ENCODE assay signal across 34 cellular contexts in genomic region chr2:62797107-62797506, GRCh38.
A peak's percentile ranks its signal among the peaks of the same experiment; 100 is the strongest.
DNase-seq lines count a peak whose midpoint lies in the region; ATAC-seq, FAIRE-seq and TF ChIP-seq lines count a peak whose summit lies in the region.
"Had no signal": no experiment of that assay in that cellular context is flagged by ENCODE, and none has a peak within 500 bp of the region (broad histone marks: within the 10 kb centered on the region; RNA-seq: fewer than 3 reads in every experiment).

No MANE protein-coding gene starts in this region.

- BruUV-seq in HepG2 (replicated peaks; lab: Mats Ljungman, UMichigan): no TSS peak

- intact Hi-C loops in HepG2 (cut with micrococcal nuclease; ENCODE audit: unreplicated experiment) (no loop called here), right lobe of liver (cut with DNase I) (no loop called here)

- DNase-seq in HepG2 (ENCODE audit: low spot score) (no peak), right lobe of liver (no peak), DND-41 (no peak), progenitor cell of endocrine pancreas (ENCODE audit: low spot score, unreplicated experiment) (no peak)
- DNase-seq in stimulated activated naive CD8-positive, alpha-beta T cell treated with anti-CD3 and anti-CD28 coated beads, Interleukin-15, Interleukin-2, amounts not matched to agents 100 U/mL and 50 U/mL, for 24 hours: no peak
- DNase-seq: 8988T; ACHN; AML-193; BE2C; C1 segment of cervical spinal cord; Caco-2; Calu3; CD4-positive, alpha-beta memory T cell; CD4-positive, alpha-beta T cell; CD4-positive, CD25-positive, alpha-beta regulatory T cell; CD8-positive, alpha-beta memory T cell; CD8-positive, alpha-beta T cell; COR-L47; DMS 273 treated with DMSO at 0.1 percent for 48 hours; DMS153; DMS53; DMS79; DMS79 treated with DMSO at 0.1 percent for 48 hours; EL had no signal

- H3K36me3 ChIP-seq in HepG2 (replicated peaks in 1 of 2; ENCODE audit: control insufficient read depth in 1 of 2, insufficient read depth in 2 of 2, low read length in 2 of 2) (peaks cover 8 to 24% of the 10 kb centered on the region in 2 experiments), right lobe of liver (no peaks in the 10 kb centered on the region), DND-41 (ENCODE audit: insufficient read depth, low read length) (no peaks in the 10 kb centered on the region)
- H3K36me3 ChIP-seq: BE2C; BLaER1; BLaER1 treated with 17β-estradiol and CSF1 and Interleukin-3, amounts not matched to agents 10 nM and 100 nM had no signal

- H3K9ac ChIP-seq in HepG2 (ENCODE audit: insufficient read depth, low read depth, low read length) (no peak overlapping the region), DND-41 (ENCODE audit: low read depth, low read length) (no peak overlapping the region)
- H3K9ac ChIP-seq: BLaER1; BLaER1 treated with 17β-estradiol and CSF1 and Interleukin-3, amounts not matched to agents 10 nM and 100 nM had no signal

- peak overlapping the region; percentile 17 for H3K27ac Mint-ChIP-seq in progenitor cell of endocrine pancreas
- H3K27ac Mint-ChIP-seq: B cell; CD14-positive monocyte; CD4-positive, alpha-beta T cell; CD8-positive, alpha-beta T cell had no signal

- H3K4me1 ChIP-seq in HepG2 (ENCODE audit: insufficient read depth, low read length) (peaks cover 34% of the 10 kb centered on the region), right lobe of liver (peaks cover 0 to 29% (median 5%) of the 10 kb centered on the region in 4 donors), DND-41 (ENCODE audit: insufficient read depth, low read length) (peaks cover 29% of the 10 kb centered on the region)
- H3K4me1 ChIP-seq: BE2C, Caco-2 had no signal

- POLR2A ChIA-PET in HepG2 (lab: Yijun Ruan, JAX): no interaction called here

- no peak overlapping the region for H3K4me2 ChIP-seq in HepG2 (ENCODE audit: low read depth, low read length)
- no peak overlapping the region for H3K4me2 ChIP-seq in DND-41 (ENCODE audit: insufficient read depth, low read length)
- H3K4me2 ChIP-seq: A549; BLaER1; BLaER1 treated with 17β-estradiol and CSF1 and Interleukin-3, amounts not matched to agents 10 nM and 100 nM had no signal

- FAIRE-seq in HepG2 (lab: Jason Lieb, UNC): no peak
- FAIRE-seq: A204.1, A549, D721Med had no signal

- no peaks in the 10 kb centered on the region for H3K27me3 Mint-ChIP-seq in progenitor cell of endocrine pancreas
- H3K27me3 Mint-ChIP-seq: B cell; CD4-positive, alpha-beta memory T cell; CD4-positive, alpha-beta T cell; CD4-positive, CD25-positive, alpha-beta regulatory T cell; CD8-positive, alpha-beta memory T cell had no signal

- TF ChIP-seq CTCF in HepG2 (CRISPR knock-in tag; IDR thresholded peaks at IDR 0.05): no peak
- TF ChIP-seq CTCF in right lobe of liver (IDR thresholded peaks at IDR 0.05): no peak
- TF ChIP-seq CTCF in DND-41 (IDR thresholded peaks at IDR 0.05; ENCODE audit: borderline replicate concordance, extremely low read depth, low read length, poor library complexity, severe bottlenecking): no peak
- TF ChIP-seq CTCF in progenitor cell of endocrine pancreas (IDR thresholded peaks at IDR 0.05; ENCODE audit: unreplicated experiment): no peak

- ATAC-seq in HepG2 (no peak), right lobe of liver (no peak), DND-41 (ENCODE audit: insufficient read depth, low read depth) (no peak), HG02973 (IDR thresholded peaks at IDR 0.05; ENCODE audit: unreplicated experiment) (no peak)
- ATAC-seq in stimulated activated naive CD8-positive, alpha-beta T cell treated with anti-CD3 and anti-CD28 coated beads, Interleukin-15, Interleukin-2, amounts not matched to agents 100 U/mL and 50 U/mL, for 24 hours: no peak
- ATAC-seq: A549; CD8-positive, alpha-beta T cell had no signal

- TF ChIP-seq POLR2A in HepG2 (IDR thresholded peaks at IDR 0.05; ENCODE audit: insufficient read depth in 1 of 2, low read depth in 2 of 2, low read length in 2 of 2) (no peak), right lobe of liver (IDR thresholded peaks at IDR 0.05) (no peak)

- no peak overlapping the region for H3K4me3 Mint-ChIP-seq in progenitor cell of endocrine pancreas (ENCODE audit: low read depth)
- H3K4me3 Mint-ChIP-seq: B cell; CD14-positive monocyte; CD4-positive, alpha-beta memory T cell; CD4-positive, alpha-beta T cell; CD4-positive, CD25-positive, alpha-beta regulatory T cell; CD8-positive, alpha-beta memory T cell; CD8-positive, alpha-beta T cell had no signal

- H3K4me1 Mint-ChIP-seq in progenitor cell of endocrine pancreas (ENCODE audit: low read depth): peaks cover 29% of the 10 kb centered on the region

- peaks cover 82% of the 10 kb centered on the region for H3K79me2 ChIP-seq in HepG2 (ENCODE audit: insufficient read depth, low read length)
- H3K79me2 ChIP-seq in DND-41 (ENCODE audit: insufficient read depth, low read length): peaks cover 14% of the 10 kb centered on the region

- no peak overlapping the region for H2AFZ ChIP-seq in HepG2 (ENCODE audit: low read length)
- no peak overlapping the region for H2AFZ ChIP-seq in DND-41 (ENCODE audit: low read depth, low read length)

- H3K36me3 Mint-ChIP-seq in progenitor cell of endocrine pancreas (ENCODE audit: insufficient read depth): no peaks in the 10 kb centered on the region
- H3K36me3 Mint-ChIP-seq: CD14-positive monocyte; CD8-positive, alpha-beta T cell had no signal

- H3K9me3 ChIP-seq in HepG2 (ENCODE audit: low read length): no peaks in the 10 kb centered on the region
- no peaks in the 10 kb centered on the region for H3K9me3 ChIP-seq in right lobe of liver
- no peaks in the 10 kb centered on the region for H3K9me3 ChIP-seq in DND-41 (ENCODE audit: insufficient read depth, low read length, severe bottlenecking)
- H3K9me3 ChIP-seq: A549; BE2C; BLaER1; BLaER1 treated with 17β-estradiol and CSF1 and Interleukin-3, amounts not matched to agents 10 nM and 100 nM; Caco-2 had no signal

- TF ChIP-seq EP300 in HepG2 (IDR thresholded peaks at IDR 0.05; ENCODE audit: low read depth in 2 of 2, low read length in 2 of 2) (no peak), HepG2 (CRISPR knock-in tag; IDR thresholded peaks at IDR 0.05; ENCODE audit: borderline replicate concordance) (no peak)

- in situ Hi-C loops in HepG2 (cut with HindIII; ENCODE audit: extremely low pct_ligation_motif_present, low pct_unique_long_range_greater_than_20kb): no loop called here

- WGBS in HepG2 (ENCODE audit: low lambda C conversion rate): 98% methylated on average over 2 of the region's 2 CpGs
- WGBS in right lobe of liver (ENCODE audit: insufficient coverage, low coverage, low lambda C conversion rate, missing lambda C conversion rate): 86% methylated on average over 2 of the region's 2 CpGs

- no peaks in the 10 kb centered on the region for H3K27me3 ChIP-seq in HepG2 (ENCODE audit: control insufficient read depth in 1 of 2, insufficient read depth in 2 of 2, low read length in 2 of 2)
- H3K27me3 ChIP-seq in right lobe of liver: no peaks in the 10 kb centered on the region
- H3K27me3 ChIP-seq in DND-41 (ENCODE audit: insufficient read depth, low read length, poor library complexity): no peaks in the 10 kb centered on the region
- H3K27me3 ChIP-seq: BE2C; BLaER1; BLaER1 treated with 17β-estradiol and CSF1 and Interleukin-3, amounts not matched to agents 10 nM and 100 nM had no signal

- H3K27ac ChIP-seq in HepG2 (ENCODE audit: extremely low read length, insufficient read depth, low read length) (no peak overlapping the region), right lobe of liver (no peak overlapping the region), DND-41 (ENCODE audit: low read length) (peak overlapping the region; percentile 46; the same call in 1 of the 2 replicates)
- H3K27ac ChIP-seq: 22Rv1; A549; BLaER1; BLaER1 treated with 17β-estradiol and CSF1 and Interleukin-3, amounts not matched to agents 10 nM and 100 nM; C4-2B had no signal

- H3K4me3 ChIP-seq in HepG2 (replicated peaks in 1 of 3; ENCODE audit: insufficient read depth in 1 of 3, low read depth in 2 of 3, low read length in 3 of 3): no peak overlapping the region
- H3K4me3 ChIP-seq in right lobe of liver: no peak overlapping the region
- H3K4me3 ChIP-seq in DND-41 (ENCODE audit: low read depth in 1 of 2, low read length in 2 of 2): no peak overlapping the region
- H3K4me3 ChIP-seq: A549; BLaER1; BLaER1 treated with 17β-estradiol and CSF1 and Interleukin-3, amounts not matched to agents 10 nM and 100 nM had no signal

- CTCF ChIA-PET in HepG2 (lab: Yijun Ruan, JAX; ENCODE audit: low intra/inter-chr PET ratio, low total read pairs): no interaction called here

- TF ChIP-seq RAD21 in HepG2 (CRISPR knock-in tag; IDR thresholded peaks at IDR 0.05): no peak

- H3K9me3 Mint-ChIP-seq in progenitor cell of endocrine pancreas (ENCODE audit: low read depth): peaks cover 3% of the 10 kb centered on the region
- H3K9me3 Mint-ChIP-seq: CD14-positive monocyte; CD4-positive, alpha-beta memory T cell; CD4-positive, alpha-beta T cell; CD8-positive, alpha-beta memory T cell; CD8-positive, alpha-beta T cell had no signal

- peaks cover 40% of the 10 kb centered on the region for H4K20me1 ChIP-seq in HepG2 (ENCODE audit: insufficient read depth, low read length)
- H4K20me1 ChIP-seq in DND-41 (ENCODE audit: insufficient read depth, low read length): no peaks in the 10 kb centered on the region
- H4K20me1 ChIP-seq: BLaER1; BLaER1 treated with 17β-estradiol and CSF1 and Interleukin-3, amounts not matched to agents 10 nM and 100 nM had no signal

TF ChIP-seq in HepG2, 621 proteins besides CTCF, POLR2A, EP300 and RAD21 (continues in another document):
- no peak for TF ChIP-seq CSRNP2 (CRISPR knock-in tag; conservative IDR thresholded peaks at IDR 0.05; ENCODE audit: low read depth)
- TF ChIP-seq RBM22 (optimal IDR thresholded peaks at IDR 0.05; ENCODE audit: low read length): peak; percentile 95
- no peak for TF ChIP-seq ZBTB20 (CRISPR knock-in tag; IDR thresholded peaks at IDR 0.05; ENCODE audit: borderline replicate concordance, low read depth)
- TF ChIP-seq POLR2AphosphoS2 (IDR thresholded peaks at IDR 0.05; ENCODE audit: low read depth, low read length): peak; percentile 27; the same call in 1 of the 2 replicates
- no peak for TF ChIP-seq TOE1 (CRISPR knock-in tag; IDR thresholded peaks at IDR 0.05)
- no peak for TF ChIP-seq ZNF841 (CRISPR knock-in tag; IDR thresholded peaks at IDR 0.05; ENCODE audit: borderline replicate concordance)
- TF ChIP-seq ZNF572 (CRISPR knock-in tag; IDR thresholded peaks at IDR 0.05): no peak
- no peak for TF ChIP-seq MTF1 (CRISPR knock-in tag; IDR thresholded peaks at IDR 0.05)
- no peak for TF ChIP-seq PAF1 (CRISPR knock-in tag; IDR thresholded peaks at IDR 0.05)
